1 cellular context compared by ENCODE assay signal in the genomic region with DNA sequence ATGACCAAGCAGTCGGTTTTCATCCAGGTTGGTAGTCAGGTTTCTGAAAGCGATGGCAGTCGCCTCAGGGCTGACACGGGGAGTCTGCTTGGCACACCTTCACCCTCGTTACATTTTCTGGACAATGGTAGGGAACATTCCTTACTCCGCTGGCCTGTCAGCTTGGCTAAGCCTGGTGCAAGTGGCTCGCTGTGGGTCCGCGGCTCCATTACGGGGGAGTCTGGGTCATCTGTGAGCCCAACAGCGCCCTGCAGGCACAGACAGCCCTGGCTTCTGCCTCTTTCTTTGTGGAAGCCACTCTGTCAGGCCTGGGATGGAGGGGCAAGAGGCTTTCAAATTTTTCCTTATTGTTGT.
TF ChIP-seq lines count a peak whose summit lies in the region.

No MANE protein-coding gene starts in this region.

TF ChIP-seq in HepG2, 621 proteins besides CTCF, POLR2A, EP300 and RAD21 (continued from another document):
- TF ChIP-seq, protein P1, sequence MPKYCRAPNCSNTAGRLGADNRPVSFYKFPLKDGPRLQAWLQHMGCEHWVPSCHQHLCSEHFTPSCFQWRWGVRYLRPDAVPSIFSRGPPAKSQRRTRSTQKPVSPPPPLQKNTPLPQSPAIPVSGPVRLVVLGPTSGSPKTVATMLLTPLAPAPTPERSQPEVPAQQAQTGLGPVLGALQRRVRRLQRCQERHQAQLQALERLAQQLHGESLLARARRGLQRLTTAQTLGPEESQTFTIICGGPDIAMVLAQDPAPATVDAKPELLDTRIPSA (CRISPR knock-in tag; IDR thresholded peaks at IDR 0.05; ENCODE audit: borderline replicate concordance), result no peak
- no peak for TF ChIP-seq U2AF1 (optimal IDR thresholded peaks at IDR 0.05; ENCODE audit: low read depth, low read length)
- TF ChIP-seq ZNF747 (CRISPR knock-in tag; IDR thresholded peaks at IDR 0.05; ENCODE audit: borderline replicate concordance), result no peak
- no peak for TF ChIP-seq KDM6A (CRISPR knock-in tag; IDR thresholded peaks at IDR 0.05; ENCODE audit: low read depth)
- TF ChIP-seq YEATS2 (CRISPR knock-in tag; IDR thresholded peaks at IDR 0.05; ENCODE audit: borderline replicate concordance), result no peak
- no peak for TF ChIP-seq NR1H2 (CRISPR knock-in tag; IDR thresholded peaks at IDR 0.05; ENCODE audit: borderline replicate concordance, low read depth)
- TF ChIP-seq, protein P2, sequence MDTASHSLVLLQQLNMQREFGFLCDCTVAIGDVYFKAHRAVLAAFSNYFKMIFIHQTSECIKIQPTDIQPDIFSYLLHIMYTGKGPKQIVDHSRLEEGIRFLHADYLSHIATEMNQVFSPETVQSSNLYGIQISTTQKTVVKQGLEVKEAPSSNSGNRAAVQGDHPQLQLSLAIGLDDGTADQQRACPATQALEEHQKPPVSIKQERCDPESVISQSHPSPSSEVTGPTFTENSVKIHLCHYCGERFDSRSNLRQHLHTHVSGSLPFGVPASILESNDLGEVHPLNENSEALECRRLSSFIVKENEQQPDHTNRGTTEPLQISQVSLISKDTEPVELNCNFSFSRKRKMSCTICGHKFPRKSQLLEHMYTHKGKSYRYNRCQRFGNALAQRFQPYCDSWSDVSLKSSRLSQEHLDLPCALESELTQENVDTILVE (CRISPR knock-in tag; IDR thresholded peaks at IDR 0.05), result no peak
- no peak for TF ChIP-seq ZNF30 (CRISPR knock-in tag; IDR thresholded peaks at IDR 0.05)
- TF ChIP-seq DMAP1 (CRISPR knock-in tag; IDR thresholded peaks at IDR 0.05), result no peak
- TF ChIP-seq RFX5 (IDR thresholded peaks at IDR 0.05; ENCODE audit: low read depth, low read length), result no peak
- no peak for TF ChIP-seq ZNF12 (CRISPR knock-in tag; IDR thresholded peaks at IDR 0.05)
- no peak for TF ChIP-seq ZMYM4 (CRISPR knock-in tag; IDR thresholded peaks at IDR 0.05)
- no peak for TF ChIP-seq KLF6 (CRISPR knock-in tag; IDR thresholded peaks at IDR 0.05)
- no peak for TF ChIP-seq FOXJ3 (CRISPR knock-in tag; IDR thresholded peaks at IDR 0.05; ENCODE audit: borderline replicate concordance)
- TF ChIP-seq, protein P3, sequence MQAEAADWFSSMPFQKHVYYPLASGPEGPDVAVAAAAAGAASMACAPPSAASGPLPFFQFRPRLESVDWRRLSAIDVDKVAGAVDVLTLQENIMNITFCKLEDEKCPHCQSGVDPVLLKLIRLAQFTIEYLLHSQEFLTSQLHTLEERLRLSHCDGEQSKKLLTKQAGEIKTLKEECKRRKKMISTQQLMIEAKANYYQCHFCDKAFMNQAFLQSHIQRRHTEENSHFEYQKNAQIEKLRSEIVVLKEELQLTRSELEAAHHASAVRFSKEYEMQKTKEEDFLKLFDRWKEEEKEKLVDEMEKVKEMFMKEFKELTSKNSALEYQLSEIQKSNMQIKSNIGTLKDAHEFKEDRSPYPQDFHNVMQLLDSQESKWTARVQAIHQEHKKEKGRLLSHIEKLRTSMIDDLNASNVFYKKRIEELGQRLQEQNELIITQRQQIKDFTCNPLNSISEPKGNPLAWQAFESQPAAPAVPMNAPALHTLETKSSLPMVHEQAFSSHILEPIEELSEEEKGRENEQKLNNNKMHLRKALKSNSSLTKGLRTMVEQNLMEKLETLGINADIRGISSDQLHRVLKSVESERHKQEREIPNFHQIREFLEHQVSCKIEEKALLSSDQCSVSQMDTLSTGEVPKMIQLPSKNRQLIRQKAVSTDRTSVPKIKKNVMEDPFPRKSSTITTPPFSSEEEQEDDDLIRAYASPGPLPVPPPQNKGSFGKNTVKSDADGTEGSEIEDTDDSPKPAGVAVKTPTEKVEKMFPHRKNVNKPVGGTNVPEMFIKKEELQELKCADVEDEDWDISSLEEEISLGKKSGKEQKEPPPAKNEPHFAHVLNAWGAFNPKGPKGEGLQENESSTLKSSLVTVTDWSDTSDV (CRISPR knock-in tag; IDR thresholded peaks at IDR 0.05), result no peak
- no peak for TF ChIP-seq HDAC2 (CRISPR knock-in tag; IDR thresholded peaks at IDR 0.05)
